1 cellular context compared by ENCODE assay signal in the genomic region with DNA sequence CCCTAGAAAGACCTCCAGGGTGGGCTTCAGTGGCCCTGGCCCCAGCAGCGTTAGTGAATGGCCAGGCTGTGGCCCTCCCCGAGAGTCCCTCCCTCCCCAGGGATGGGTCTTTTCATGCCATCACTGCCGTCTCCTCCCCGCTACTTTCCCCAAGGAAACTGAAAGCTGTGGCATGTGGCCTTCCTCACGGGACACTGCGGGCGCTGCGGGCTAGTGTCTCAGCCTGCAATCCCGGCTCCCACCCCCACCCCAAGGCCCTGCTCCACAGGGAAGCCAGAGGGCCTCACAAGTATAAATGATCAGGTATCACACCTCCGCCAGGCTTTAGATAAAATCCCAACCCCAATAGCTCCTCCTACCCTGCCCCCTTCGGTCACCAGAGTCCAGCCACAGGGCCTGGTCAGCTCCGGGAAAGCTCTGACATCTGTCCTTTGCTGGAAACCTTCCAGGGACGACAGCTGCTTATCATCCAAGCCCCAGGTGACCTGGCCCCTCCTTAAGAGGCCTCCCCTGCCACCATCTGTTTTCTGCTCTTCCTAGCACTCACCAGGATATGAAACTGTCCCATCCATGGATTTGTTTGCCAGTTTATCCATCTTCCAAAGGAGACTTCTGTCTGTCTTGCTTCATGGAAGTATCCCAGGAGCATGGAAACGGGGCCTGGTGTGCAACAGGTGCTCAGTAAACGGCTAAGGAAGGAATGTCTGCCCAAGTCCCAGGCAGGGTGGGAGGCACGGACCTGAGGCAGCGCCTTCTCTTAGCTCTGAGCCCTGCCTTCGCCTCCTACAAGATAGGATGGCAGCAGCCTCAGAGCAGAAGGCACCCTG.
TF ChIP-seq lines count a peak whose summit lies in the region.

No MANE protein-coding gene starts in this region.

TF ChIP-seq in K562, 482 proteins besides CTCF, POLR2A, EP300 and RAD21 (continued from another document and continues in another):
- TF ChIP-seq, protein P1, sequence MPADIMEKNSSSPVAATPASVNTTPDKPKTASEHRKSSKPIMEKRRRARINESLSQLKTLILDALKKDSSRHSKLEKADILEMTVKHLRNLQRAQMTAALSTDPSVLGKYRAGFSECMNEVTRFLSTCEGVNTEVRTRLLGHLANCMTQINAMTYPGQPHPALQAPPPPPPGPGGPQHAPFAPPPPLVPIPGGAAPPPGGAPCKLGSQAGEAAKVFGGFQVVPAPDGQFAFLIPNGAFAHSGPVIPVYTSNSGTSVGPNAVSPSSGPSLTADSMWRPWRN (IDR thresholded peaks at IDR 0.05; ENCODE audit: low read depth): peak; percentile 76
- TF ChIP-seq SPI1 (IDR thresholded peaks at IDR 0.05; ENCODE audit: borderline replicate concordance, low read depth, low read length): no peak
- no peak for TF ChIP-seq MCM2 (IDR thresholded peaks at IDR 0.05; ENCODE audit: low read depth)
- TF ChIP-seq TAF15 (IDR thresholded peaks at IDR 0.05; ENCODE audit: low read depth, low read length): no peak
- no peak for TF ChIP-seq HNRNPUL1 (IDR thresholded peaks at IDR 0.05; ENCODE audit: low read length)
- no peak for TF ChIP-seq AFF4 (CRISPR knock-in tag; IDR thresholded peaks at IDR 0.05)
- TF ChIP-seq, protein P2, sequence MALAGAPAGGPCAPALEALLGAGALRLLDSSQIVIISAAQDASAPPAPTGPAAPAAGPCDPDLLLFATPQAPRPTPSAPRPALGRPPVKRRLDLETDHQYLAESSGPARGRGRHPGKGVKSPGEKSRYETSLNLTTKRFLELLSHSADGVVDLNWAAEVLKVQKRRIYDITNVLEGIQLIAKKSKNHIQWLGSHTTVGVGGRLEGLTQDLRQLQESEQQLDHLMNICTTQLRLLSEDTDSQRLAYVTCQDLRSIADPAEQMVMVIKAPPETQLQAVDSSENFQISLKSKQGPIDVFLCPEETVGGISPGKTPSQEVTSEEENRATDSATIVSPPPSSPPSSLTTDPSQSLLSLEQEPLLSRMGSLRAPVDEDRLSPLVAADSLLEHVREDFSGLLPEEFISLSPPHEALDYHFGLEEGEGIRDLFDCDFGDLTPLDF (CRISPR knock-in tag; IDR thresholded peaks at IDR 0.05): no peak
- TF ChIP-seq, protein P3, sequence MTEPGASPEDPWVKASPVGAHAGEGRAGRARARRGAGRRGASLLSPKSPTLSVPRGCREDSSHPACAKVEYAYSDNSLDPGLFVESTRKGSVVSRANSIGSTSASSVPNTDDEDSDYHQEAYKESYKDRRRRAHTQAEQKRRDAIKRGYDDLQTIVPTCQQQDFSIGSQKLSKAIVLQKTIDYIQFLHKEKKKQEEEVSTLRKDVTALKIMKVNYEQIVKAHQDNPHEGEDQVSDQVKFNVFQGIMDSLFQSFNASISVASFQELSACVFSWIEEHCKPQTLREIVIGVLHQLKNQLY (CRISPR knock-in tag; conservative IDR thresholded peaks at IDR 0.05): no peak
- TF ChIP-seq, protein P4, sequence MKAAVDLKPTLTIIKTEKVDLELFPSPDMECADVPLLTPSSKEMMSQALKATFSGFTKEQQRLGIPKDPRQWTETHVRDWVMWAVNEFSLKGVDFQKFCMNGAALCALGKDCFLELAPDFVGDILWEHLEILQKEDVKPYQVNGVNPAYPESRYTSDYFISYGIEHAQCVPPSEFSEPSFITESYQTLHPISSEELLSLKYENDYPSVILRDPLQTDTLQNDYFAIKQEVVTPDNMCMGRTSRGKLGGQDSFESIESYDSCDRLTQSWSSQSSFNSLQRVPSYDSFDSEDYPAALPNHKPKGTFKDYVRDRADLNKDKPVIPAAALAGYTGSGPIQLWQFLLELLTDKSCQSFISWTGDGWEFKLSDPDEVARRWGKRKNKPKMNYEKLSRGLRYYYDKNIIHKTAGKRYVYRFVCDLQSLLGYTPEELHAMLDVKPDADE (conservative IDR thresholded peaks at IDR 0.05; ENCODE audit: control insufficient read depth, low read depth, low read length): 0 out of 2 replicates have a peak, but pooled peaks have one; percentile 57
- TF ChIP-seq FOXJ3 (CRISPR knock-in tag; IDR thresholded peaks at IDR 0.05): no peak
- TF ChIP-seq ELF2 (CRISPR knock-in tag; IDR thresholded peaks at IDR 0.05): no peak
- TF ChIP-seq ZNF583 (CRISPR knock-in tag; IDR thresholded peaks at IDR 0.05): no peak
- no peak for TF ChIP-seq KLF1 (tag; IDR thresholded peaks at IDR 0.05)
- peak; percentile 36 for TF ChIP-seq CCNT2 (IDR thresholded peaks at IDR 0.05; ENCODE audit: borderline replicate concordance, extremely low read depth, insufficient read length, low read depth, low read length)
- TF ChIP-seq ZFP1 (CRISPR knock-in tag; IDR thresholded peaks at IDR 0.05): no peak
- TF ChIP-seq LCOR (CRISPR knock-in tag; IDR thresholded peaks at IDR 0.05): no peak
- TF ChIP-seq MYNN (IDR thresholded peaks at IDR 0.05): peak; percentile 33; the same call in 1 of the 2 replicates
- no peak for TF ChIP-seq MYNN (CRISPR knock-in tag; IDR thresholded peaks at IDR 0.05)
- TF ChIP-seq, protein P5, sequence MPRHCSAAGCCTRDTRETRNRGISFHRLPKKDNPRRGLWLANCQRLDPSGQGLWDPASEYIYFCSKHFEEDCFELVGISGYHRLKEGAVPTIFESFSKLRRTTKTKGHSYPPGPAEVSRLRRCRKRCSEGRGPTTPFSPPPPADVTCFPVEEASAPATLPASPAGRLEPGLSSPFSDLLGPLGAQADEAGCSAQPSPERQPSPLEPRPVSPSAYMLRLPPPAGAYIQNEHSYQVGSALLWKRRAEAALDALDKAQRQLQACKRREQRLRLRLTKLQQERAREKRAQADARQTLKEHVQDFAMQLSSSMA (CRISPR knock-in tag; IDR thresholded peaks at IDR 0.05): no peak
- TF ChIP-seq NBN (IDR thresholded peaks at IDR 0.05; ENCODE audit: low read depth): no peak
- no peak for TF ChIP-seq ZNF24 (IDR thresholded peaks at IDR 0.05)
- no peak for TF ChIP-seq POLR2G (IDR thresholded peaks at IDR 0.05; ENCODE audit: low read depth, low read length)
- TF ChIP-seq, protein P6, sequence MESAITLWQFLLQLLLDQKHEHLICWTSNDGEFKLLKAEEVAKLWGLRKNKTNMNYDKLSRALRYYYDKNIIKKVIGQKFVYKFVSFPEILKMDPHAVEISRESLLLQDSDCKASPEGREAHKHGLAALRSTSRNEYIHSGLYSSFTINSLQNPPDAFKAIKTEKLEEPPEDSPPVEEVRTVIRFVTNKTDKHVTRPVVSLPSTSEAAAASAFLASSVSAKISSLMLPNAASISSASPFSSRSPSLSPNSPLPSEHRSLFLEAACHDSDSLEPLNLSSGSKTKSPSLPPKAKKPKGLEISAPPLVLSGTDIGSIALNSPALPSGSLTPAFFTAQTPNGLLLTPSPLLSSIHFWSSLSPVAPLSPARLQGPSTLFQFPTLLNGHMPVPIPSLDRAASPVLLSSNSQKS (CRISPR knock-in tag; IDR thresholded peaks at IDR 0.05): no peak
- no peak for TF ChIP-seq ZBTB40 (IDR thresholded peaks at IDR 0.05)
- TF ChIP-seq ZBTB40 (CRISPR knock-in tag; IDR thresholded peaks at IDR 0.05): no peak
- TF ChIP-seq ASH1L (IDR thresholded peaks at IDR 0.05; ENCODE audit: borderline replicate concordance, low read depth, partially characterized antibody): no peak
- TF ChIP-seq UBTF (IDR thresholded peaks at IDR 0.05; ENCODE audit: borderline replicate concordance in 1 of 2, low read depth in 2 of 2, low read length in 2 of 2): 0 out of 4 replicates have a peak, but pooled peaks of 1 of the 2 experiments have one; percentile 23
- TF ChIP-seq ZSCAN32 (CRISPR knock-in tag; IDR thresholded peaks at IDR 0.05): no peak
- TF ChIP-seq KDM4B (IDR thresholded peaks at IDR 0.05; ENCODE audit: borderline replicate concordance in 2 of 2, low read depth in 1 of 2): no peak
